In genomic region chr1:25117233-25117823, GRCh38 we compare ENCODE assay signal across 1 cellular context.
A peak's percentile ranks its signal among the peaks of the same experiment; 100 is the strongest.
TF ChIP-seq lines count a peak whose summit lies in the region.

No MANE protein-coding gene starts in this region.

TF ChIP-seq in H1, 55 proteins besides CTCF, POLR2A, EP300 and RAD21 (continued from another document):
- peak; percentile 48; the same call in 1 of the 2 replicates for TF ChIP-seq YY1 (IDR thresholded peaks at IDR 0.05; ENCODE audit: low read depth, low read length)
